ENCODE assay signal across 1 cellular context in genomic region chr12:116492703-116493324, GRCh38.
TF ChIP-seq lines count a peak whose summit lies in the region.

No MANE protein-coding gene starts in this region.

TF ChIP-seq in K562, 482 proteins besides CTCF, POLR2A, EP300 and RAD21 (continued from another document and continues in another):
- no peak for TF ChIP-seq ZBTB1 (CRISPR knock-in tag; IDR thresholded peaks at IDR 0.05; ENCODE audit: borderline replicate concordance, low read depth)
- TF ChIP-seq FOS (IDR thresholded peaks at IDR 0.05; ENCODE audit: extremely low read depth, insufficient read length), result peak; percentile 19
- peak; percentile 63 for TF ChIP-seq RB1 (IDR thresholded peaks at IDR 0.05; ENCODE audit: low read depth)
- TF ChIP-seq SIX5 (IDR thresholded peaks at IDR 0.05; ENCODE audit: borderline replicate concordance in 1 of 2, insufficient read depth in 1 of 2, low read depth in 1 of 2, low read length in 2 of 2), result no peak
- peak; percentile 66 for TF ChIP-seq FOXM1 (IDR thresholded peaks at IDR 0.05; ENCODE audit: low read depth)
- no peak for TF ChIP-seq FOXM1 (CRISPR knock-in tag; IDR thresholded peaks at IDR 0.05; ENCODE audit: low read depth)
- TF ChIP-seq MYC (IDR thresholded peaks at IDR 0.05; ENCODE audit: low read depth, low read length), result peak; percentile 22; the same call in 1 of the 2 replicates
- TF ChIP-seq MYC (CRISPR knock-in tag; IDR thresholded peaks at IDR 0.05; ENCODE audit: borderline replicate concordance, low read depth), result no peak
- 0 out of 2 replicates have a peak, but pooled peaks have one; percentile 63 for TF ChIP-seq ZNF175 (CRISPR knock-in tag; IDR thresholded peaks at IDR 0.05; ENCODE audit: low read depth)
- 0 out of 2 replicates have a peak, but pooled peaks have one; percentile 28 for TF ChIP-seq ELF1 (tag; IDR thresholded peaks at IDR 0.05)
- TF ChIP-seq HLTF (IDR thresholded peaks at IDR 0.05), result peak; percentile 95
- TF ChIP-seq ATF4 (CRISPR knock-in tag; IDR thresholded peaks at IDR 0.05), result no peak
- peak in 1 of 2 experiments; percentile 77; a peak in 1 of 4 replicates for TF ChIP-seq ZMIZ1 (IDR thresholded peaks at IDR 0.05; ENCODE audit: low read depth in 2 of 2, low read length in 2 of 2)
- no peak for TF ChIP-seq HSF4 (CRISPR knock-in tag; IDR thresholded peaks at IDR 0.05; ENCODE audit: borderline replicate concordance)
- TF ChIP-seq BRD9 (IDR thresholded peaks at IDR 0.05; ENCODE audit: low read depth, partially characterized antibody), result peak; percentile 89
- 0 out of 2 replicates have a peak, but pooled peaks have one; percentile 24 for TF ChIP-seq ZNF134 (CRISPR knock-in tag; conservative IDR thresholded peaks at IDR 0.05)
- peak; percentile 89; the same call in 1 of the 2 replicates for TF ChIP-seq DNMT1 (IDR thresholded peaks at IDR 0.05)
- 0 out of 2 replicates have a peak, but pooled peaks have one; percentile 54 for TF ChIP-seq ATF6 (CRISPR knock-in tag; IDR thresholded peaks at IDR 0.05)
- peak; percentile 97 for TF ChIP-seq SMARCA4 (IDR thresholded peaks at IDR 0.05)
- TF ChIP-seq ZNF444 (CRISPR knock-in tag; IDR thresholded peaks at IDR 0.05), result no peak
- peak; percentile 74; the same call in 1 of the 2 replicates for TF ChIP-seq DMBX1 (CRISPR knock-in tag; IDR thresholded peaks at IDR 0.05; ENCODE audit: borderline replicate concordance)
- TF ChIP-seq TRIM24 (IDR thresholded peaks at IDR 0.05), result peak; percentile 97 to 98
- peak; percentile 99 for TF ChIP-seq ZBTB17 (CRISPR knock-in tag; IDR thresholded peaks at IDR 0.05)
- peak; percentile 71; the same call in 1 of the 2 replicates for TF ChIP-seq L3MBTL2 (IDR thresholded peaks at IDR 0.05)
- TF ChIP-seq ADNP (tag; IDR thresholded peaks at IDR 0.05), result peak; percentile 94
- TF ChIP-seq ZNF561 (CRISPR knock-in tag; conservative IDR thresholded peaks at IDR 0.05), result no peak
- TF ChIP-seq KHSRP (IDR thresholded peaks at IDR 0.05), result 0 out of 2 replicates have a peak, but pooled peaks have one; percentile 37
- peak; percentile 93 for TF ChIP-seq GATAD2A (IDR thresholded peaks at IDR 0.05)
- TF ChIP-seq RFX5 (IDR thresholded peaks at IDR 0.05; ENCODE audit: low read depth, low read length), result no peak
- peak; percentile 91 for TF ChIP-seq CC2D1A (IDR thresholded peaks at IDR 0.05)
- TF ChIP-seq E2F8 (IDR thresholded peaks at IDR 0.05; ENCODE audit: low read depth, partially characterized antibody), result peak; percentile 66
- TF ChIP-seq ZFPM2 (CRISPR knock-in tag; IDR thresholded peaks at IDR 0.05), result no peak
- peak; percentile 84 for TF ChIP-seq PKNOX1 (IDR thresholded peaks at IDR 0.05)
- peak; percentile 97 for TF ChIP-seq FOSL1 (tag; conservative IDR thresholded peaks at IDR 0.05)
- TF ChIP-seq NFE2L1 (tag; IDR thresholded peaks at IDR 0.05; ENCODE audit: borderline replicate concordance, low read depth), result peak; percentile 100
- peak; percentile 85 to 93 for TF ChIP-seq KDM1A (IDR thresholded peaks at IDR 0.05)
- peak; percentile 52; the same call in 1 of the 2 replicates for TF ChIP-seq NR2C1 (IDR thresholded peaks at IDR 0.05)
- peak; percentile 73 for TF ChIP-seq NR2C1 (tag; IDR thresholded peaks at IDR 0.05)
- peak; percentile 69 for TF ChIP-seq SOX6 (IDR thresholded peaks at IDR 0.05)
- TF ChIP-seq BCOR (IDR thresholded peaks at IDR 0.05), result peak; percentile 99
- 0 out of 2 replicates have a peak, but pooled peaks have one; percentile 28 for TF ChIP-seq ZBTB9 (CRISPR knock-in tag; IDR thresholded peaks at IDR 0.05)
- TF ChIP-seq NUFIP1 (IDR thresholded peaks at IDR 0.05; ENCODE audit: partially characterized antibody), result peak; percentile 95
- peak; percentile 62; the same call in 1 of the 2 replicates for TF ChIP-seq CBX5 (IDR thresholded peaks at IDR 0.05; ENCODE audit: borderline replicate concordance, low read depth)
- TF ChIP-seq NONO (IDR thresholded peaks at IDR 0.05; ENCODE audit: low read depth in 2 of 2, low read length in 1 of 2), result 0 out of 4 replicates have a peak, but pooled peaks of 1 of the 2 experiments have one; percentile 40
- peak; percentile 86 for TF ChIP-seq ZNF766 (CRISPR knock-in tag; conservative IDR thresholded peaks at IDR 0.05)
- no peak for TF ChIP-seq FUS (optimal IDR thresholded peaks at IDR 0.05; ENCODE audit: low read depth, low read length)
